13 cellular contexts compared by ENCODE assay signal in the genomic region with DNA sequence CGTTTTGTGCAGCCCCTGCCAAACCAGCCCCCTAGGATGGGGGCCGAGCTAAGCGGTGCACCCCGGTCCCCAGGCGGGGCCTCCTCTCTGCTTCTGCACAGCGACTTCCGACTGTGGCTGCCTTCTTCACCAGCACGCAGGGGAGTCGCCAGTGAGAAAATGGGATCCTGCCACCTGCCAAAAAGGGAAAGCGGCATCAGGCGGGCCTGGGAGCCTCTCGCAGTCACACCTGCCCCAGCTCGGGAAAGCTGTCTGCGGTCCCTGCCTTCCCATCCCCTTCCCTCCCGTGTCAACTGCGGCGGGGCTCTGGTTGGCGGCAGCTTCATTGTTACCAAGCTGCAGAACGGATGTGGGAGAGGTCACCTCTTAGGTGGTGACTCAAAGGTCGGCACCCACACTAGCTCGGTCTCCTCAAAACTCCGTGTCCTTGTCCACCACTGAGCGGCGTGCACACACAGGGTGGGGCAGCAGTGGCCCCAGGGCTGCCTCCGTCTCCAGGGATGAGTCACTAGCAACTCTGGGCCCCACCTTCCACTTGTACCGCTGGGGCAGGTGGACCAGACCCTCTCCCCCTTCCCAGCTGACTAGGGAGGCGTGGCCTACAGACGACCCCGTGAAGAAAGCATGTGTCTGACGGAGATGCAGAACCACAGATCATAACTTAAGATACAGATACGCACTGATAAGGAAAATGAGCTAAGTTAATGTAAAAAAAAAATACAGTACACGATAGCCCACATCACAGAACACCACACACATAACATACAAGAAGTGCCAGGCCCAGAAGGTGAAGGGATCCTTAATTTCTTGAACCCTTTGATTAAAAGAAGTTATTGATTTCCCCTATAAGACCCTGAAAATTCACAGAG. TPM values are rescaled to one million over a fixed set of nuclear protein-coding genes. Genes with fewer than 3 reads are reported as not detected.
A peak's percentile ranks its signal among the peaks of the same experiment; 100 is the strongest.
DNase-seq lines count a peak whose midpoint lies in the region; TF ChIP-seq lines count a peak whose summit lies in the region.
"Had no signal": no experiment of that assay in that cellular context is flagged by ENCODE, and none has a peak within 500 bp of the region (broad histone marks: within the 10 kb centered on the region; RNA-seq: fewer than 3 reads in every experiment).

No MANE protein-coding gene starts in this region.

- peak overlapping the region in 4 of 7 donors; percentile 3 to 83 (median 66) for H3K27ac Mint-ChIP-seq in CD4-positive, alpha-beta memory T cell
- H3K27ac Mint-ChIP-seq in brain, result peak overlapping the region in 2 of 5 experiments; percentile 28 to 29
- no peak overlapping the region for H3K27ac Mint-ChIP-seq in nephron progenitor cell

- H3K4me1 ChIP-seq in CD4-positive, alpha-beta memory T cell (ENCODE audit: insufficient read depth, low read length), result peaks cover 36% of the 10 kb centered on the region

- H3K9me3 Mint-ChIP-seq in CD4-positive, alpha-beta memory T cell, result no peaks in the 10 kb centered on the region
- H3K9me3 Mint-ChIP-seq in brain (no peaks in the 10 kb centered on the region), nephron progenitor cell (no peaks in the 10 kb centered on the region)

- H3K4me3 ChIP-seq in CD4-positive, alpha-beta memory T cell (ENCODE audit: low read length in 2 of 2), result no peak overlapping the region
- H3K4me3 ChIP-seq: colonic mucosa had no signal

- peaks cover 51% of the 10 kb centered on the region for H3K36me3 ChIP-seq in CD4-positive, alpha-beta memory T cell (ENCODE audit: insufficient read depth, low read length)

- intact Hi-C loops in CD4-positive, alpha-beta memory T cell (cut with micrococcal nuclease), result no loop called here

- CTCF ChIA-PET in CD4-positive, alpha-beta memory T cell (lab: Charles Lee; ENCODE audit: partially characterized antibody), result interaction anchor here (1.2 kb wide), 1 partner anchor 14 kb away, joined by 3 read pairs; no protein-coding TSS in a partner anchor

- H3K4me3 Mint-ChIP-seq in CD4-positive, alpha-beta memory T cell, result peak overlapping the region in 5 of 8 donors; percentile 13 to 72 (median 38)
- H3K4me3 Mint-ChIP-seq in brain (peak overlapping the region; percentile 35 to 62 (median 51)), nephron progenitor cell (peak overlapping the region; percentile 6)

- no peaks in the 10 kb centered on the region for H3K27me3 Mint-ChIP-seq in CD4-positive, alpha-beta memory T cell
- no peaks in the 10 kb centered on the region for H3K27me3 Mint-ChIP-seq in brain
- H3K27me3 Mint-ChIP-seq in nephron progenitor cell (ENCODE audit: low read depth, poor library complexity), result peaks cover 6% of the 10 kb centered on the region

- no peak overlapping the region for H3K27ac ChIP-seq in CD4-positive, alpha-beta memory T cell (ENCODE audit: low read depth, low read length)
- H3K27ac ChIP-seq: colonic mucosa had no signal

- no peaks in the 10 kb centered on the region for H3K9me3 ChIP-seq in CD4-positive, alpha-beta memory T cell (ENCODE audit: control insufficient read depth in 1 of 2, low read length in 2 of 2)
- H3K9me3 ChIP-seq: colonic mucosa, Peyer's patch had no signal

- TF ChIP-seq CTCF in brain (conservative IDR thresholded peaks at IDR 0.05) (no peak), nephron progenitor cell (IDR thresholded peaks at IDR 0.05) (no peak)

- H3K36me3 Mint-ChIP-seq in CD4-positive, alpha-beta memory T cell, result peaks cover 17 to 41% of the 10 kb centered on the region in 2 donors
- H3K36me3 Mint-ChIP-seq in brain (peaks cover 31% of the 10 kb centered on the region), nephron progenitor cell (ENCODE audit: low read depth) (peaks cover 16% of the 10 kb centered on the region)

- no peak for DNase-seq in CD4-positive, alpha-beta memory T cell
- peak; percentile 77 for DNase-seq in HPDE6-E6E7 (ENCODE audit: extremely low spot score)
- DNase-seq in nephron progenitor cell, result no peak
- DNase-seq in stimulated activated CD4-positive, alpha-beta T cell treated with anti-CD3 and anti-CD28 coated beads, Interleukin-4, amount 100 ng/mL, for 24 hours, result no peak
- DNase-seq in 8988T, result no peak
- no peak for DNase-seq in NCI-H187 treated with DMSO at 0.1 percent for 48 hours (lab: John Stamatoyannopoulos, UW)
- DNase-seq in NCI-H1105 treated with DMSO at 0.1 percent for 48 hours (lab: John Stamatoyannopoulos, UW), result no peak
- DNase-seq: colonic mucosa; NCI-H1417 treated with DMSO at 0.1 percent for 48 hours; NCI-H524; Peyer's patch; stimulated activated CD4-positive, alpha-beta T cell treated with anti-CD3 and anti-CD28 coated beads, Interleukin-4, amount 100 ng/mL, for 4 hours had no signal

- POLR2A ChIA-PET in CD4-positive, alpha-beta memory T cell (lab: Charles Lee; ENCODE audit: partially characterized antibody), result interaction anchor here (0.8 to 2.4 kb wide), 9 partner anchors 12 to 47 kb away, joined by 3 to 10 read pairs (median 3); a partner anchor contains a TSS

- peaks cover 12 to 45% (median 18%) of the 10 kb centered on the region in 4 donors for H3K4me1 Mint-ChIP-seq in CD4-positive, alpha-beta memory T cell
- H3K4me1 Mint-ChIP-seq in brain (peaks cover 29% of the 10 kb centered on the region), nephron progenitor cell (peaks cover 15% of the 10 kb centered on the region)

- H3K27me3 ChIP-seq in CD4-positive, alpha-beta memory T cell (ENCODE audit: insufficient read depth, low read length), result no peaks in the 10 kb centered on the region
- H3K27me3 ChIP-seq: colonic mucosa, Peyer's patch had no signal

RNA-seq across cellular contexts. Expression of a gene that starts 1.5 kb away (rescaled TPM):
- 10 to 100 TPM; 43.5 to 48.3 TPM for total RNA-seq in CD4-positive, alpha-beta memory T cell
- polyA plus RNA-seq in CD4-positive, alpha-beta memory T cell, result 10 to 100 TPM; 27.8 to 30.3 TPM
- polyA plus RNA-seq in brain (ENCODE audit: insufficient read depth, low read depth, low replicate concordance), result 49.3 TPM

RNA-seq across cellular contexts. Expression of a gene that starts 5.3 kb away (rescaled TPM):
- total RNA-seq in CD4-positive, alpha-beta memory T cell, result 10 to 100 TPM; 87.8 to 91.9 TPM
- polyA plus RNA-seq in CD4-positive, alpha-beta memory T cell, result 10 to 100 TPM; 31.5 to 45.0 TPM
- polyA plus RNA-seq in brain (ENCODE audit: insufficient read depth, low read depth, low replicate concordance), result 15.7 TPM

RNA-seq across cellular contexts. Expression of a gene that starts 10.6 kb away (rescaled TPM):
- total RNA-seq in CD4-positive, alpha-beta memory T cell, result under 1 TPM; 0.61 to 0.79 TPM
- not detected for polyA plus RNA-seq in CD4-positive, alpha-beta memory T cell
- polyA plus RNA-seq in brain (ENCODE audit: insufficient read depth, low read depth, low replicate concordance), result 2.6 TPM

RNA-seq across cellular contexts. Expression of a gene that starts 14.9 kb away (rescaled TPM):
- 10 to 100 TPM; 16.0 to 16.3 TPM for total RNA-seq in CD4-positive, alpha-beta memory T cell
- 1 to 10 TPM; 2.1 to 3.5 TPM for polyA plus RNA-seq in CD4-positive, alpha-beta memory T cell
- 19.6 TPM for polyA plus RNA-seq in brain (ENCODE audit: insufficient read depth, low read depth, low replicate concordance)

RNA-seq across cellular contexts. Expression of a gene that starts 21.2 kb away (rescaled TPM):
- total RNA-seq in CD4-positive, alpha-beta memory T cell, result 10 to 100 TPM; 53.8 to 57.0 TPM
- polyA plus RNA-seq in CD4-positive, alpha-beta memory T cell, result 100 to 1,000 TPM; 262 to 267 TPM
- polyA plus RNA-seq in brain (ENCODE audit: insufficient read depth, low read depth, low replicate concordance), result 219 TPM
